In the genomic region with DNA sequence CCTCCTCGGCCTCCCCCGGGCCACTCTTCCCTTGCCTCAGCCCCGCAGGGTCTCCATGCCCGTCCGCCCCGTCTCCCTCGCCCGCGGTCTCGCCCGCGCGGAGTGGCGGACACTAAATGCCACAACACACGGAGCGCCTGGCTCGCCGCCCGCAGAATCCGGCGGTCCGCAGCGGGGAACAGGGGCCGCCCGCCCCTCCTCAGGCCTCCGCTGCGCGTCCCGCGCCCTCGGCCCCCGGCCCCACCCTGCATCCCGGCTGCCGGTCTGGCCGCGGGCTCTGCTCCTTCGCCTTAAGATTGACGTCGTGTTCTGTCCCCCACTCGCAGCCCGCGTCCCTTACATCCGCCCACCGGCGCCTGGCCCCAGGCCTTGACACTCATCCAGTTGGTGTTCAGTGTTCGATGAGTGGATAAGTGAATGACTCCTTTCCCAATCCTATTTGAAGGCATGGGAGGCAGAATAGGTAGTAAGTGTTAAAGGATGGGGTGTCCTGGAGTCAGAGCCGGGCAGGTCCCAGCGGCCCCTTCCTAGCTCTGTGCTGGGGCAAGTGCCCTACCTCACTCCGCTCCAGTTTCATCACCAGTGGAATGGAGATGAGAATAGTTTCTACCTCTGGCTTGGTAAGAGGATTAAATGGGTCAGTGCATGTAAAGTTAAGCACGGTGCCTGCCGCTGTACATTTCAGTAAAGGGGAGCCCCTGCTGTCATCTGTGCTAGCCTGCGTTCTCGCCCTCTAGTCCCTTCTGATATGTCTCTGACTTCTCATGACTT, we compare ENCODE assay signal across 1 cellular context.
TF ChIP-seq lines count a peak whose summit lies in the region.

No MANE protein-coding gene starts in this region.

TF ChIP-seq in SK-N-SH, 30 proteins besides CTCF, POLR2A, EP300 and RAD21 (continued from another document):
- TF ChIP-seq USF1 (IDR thresholded peaks at IDR 0.05; ENCODE audit: borderline replicate concordance, low read depth) (no peak), FOXM1 (IDR thresholded peaks at IDR 0.05; ENCODE audit: low read depth) (no peak), TCF12 (IDR thresholded peaks at IDR 0.05) (no peak), YY1 (IDR thresholded peaks at IDR 0.05; ENCODE audit: low read depth) (no peak)
